1 cellular context compared by ENCODE assay signal in genomic region chr15:50259276-50259675, GRCh38.
TF ChIP-seq lines count a peak whose summit lies in the region.

No MANE protein-coding gene starts in this region.

TF ChIP-seq in K562, 482 proteins besides CTCF, POLR2A, EP300 and RAD21 (continued from another document):
- TF ChIP-seq REST (CRISPR knock-in tag; IDR thresholded peaks at IDR 0.05; ENCODE audit: low read depth) (no peak), PHF20 (IDR thresholded peaks at IDR 0.05; ENCODE audit: partially characterized antibody) (no peak), HDAC6 (IDR thresholded peaks at IDR 0.05; ENCODE audit: low read depth, low read length) (no peak), HMG20B (CRISPR knock-in tag; IDR thresholded peaks at IDR 0.05) (no peak)
- TF ChIP-seq, protein P1, sequence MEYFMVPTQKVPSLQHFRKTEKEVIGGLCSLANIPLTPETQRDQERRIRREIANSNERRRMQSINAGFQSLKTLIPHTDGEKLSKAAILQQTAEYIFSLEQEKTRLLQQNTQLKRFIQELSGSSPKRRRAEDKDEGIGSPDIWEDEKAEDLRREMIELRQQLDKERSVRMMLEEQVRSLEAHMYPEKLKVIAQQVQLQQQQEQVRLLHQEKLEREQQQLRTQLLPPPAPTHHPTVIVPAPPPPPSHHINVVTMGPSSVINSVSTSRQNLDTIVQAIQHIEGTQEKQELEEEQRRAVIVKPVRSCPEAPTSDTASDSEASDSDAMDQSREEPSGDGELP (CRISPR knock-in tag; IDR thresholded peaks at IDR 0.05; ENCODE audit: borderline replicate concordance) = no peak
- TF ChIP-seq, protein P2, sequence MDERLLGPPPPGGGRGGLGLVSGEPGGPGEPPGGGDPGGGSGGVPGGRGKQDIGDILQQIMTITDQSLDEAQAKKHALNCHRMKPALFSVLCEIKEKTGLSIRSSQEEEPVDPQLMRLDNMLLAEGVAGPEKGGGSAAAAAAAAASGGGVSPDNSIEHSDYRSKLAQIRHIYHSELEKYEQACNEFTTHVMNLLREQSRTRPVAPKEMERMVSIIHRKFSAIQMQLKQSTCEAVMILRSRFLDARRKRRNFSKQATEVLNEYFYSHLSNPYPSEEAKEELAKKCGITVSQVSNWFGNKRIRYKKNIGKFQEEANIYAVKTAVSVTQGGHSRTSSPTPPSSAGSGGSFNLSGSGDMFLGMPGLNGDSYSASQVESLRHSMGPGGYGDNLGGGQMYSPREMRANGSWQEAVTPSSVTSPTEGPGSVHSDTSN (CRISPR knock-in tag; IDR thresholded peaks at IDR 0.05; ENCODE audit: low read depth) = no peak
- TF ChIP-seq, protein P2 (tag; conservative IDR thresholded peaks at IDR 0.05; ENCODE audit: low read depth) = no peak
- TF ChIP-seq, protein P3, sequence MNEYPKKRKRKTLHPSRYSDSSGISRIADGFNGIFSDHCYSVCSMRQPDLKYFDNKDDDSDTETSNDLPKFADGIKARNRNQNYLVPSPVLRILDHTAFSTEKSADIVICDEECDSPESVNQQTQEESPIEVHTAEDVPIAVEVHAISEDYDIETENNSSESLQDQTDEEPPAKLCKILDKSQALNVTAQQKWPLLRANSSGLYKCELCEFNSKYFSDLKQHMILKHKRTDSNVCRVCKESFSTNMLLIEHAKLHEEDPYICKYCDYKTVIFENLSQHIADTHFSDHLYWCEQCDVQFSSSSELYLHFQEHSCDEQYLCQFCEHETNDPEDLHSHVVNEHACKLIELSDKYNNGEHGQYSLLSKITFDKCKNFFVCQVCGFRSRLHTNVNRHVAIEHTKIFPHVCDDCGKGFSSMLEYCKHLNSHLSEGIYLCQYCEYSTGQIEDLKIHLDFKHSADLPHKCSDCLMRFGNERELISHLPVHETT (CRISPR knock-in tag; conservative IDR thresholded peaks at IDR 0.05 in 1 of 2, IDR thresholded peaks at IDR 0.05 in 1 of 2) = no peak
TF ChIP-seq in K562: peak in this region for 0.
